11 cellular contexts compared by ENCODE assay signal in genomic region chr10:5895804-5896203, GRCh38. TPM values are rescaled to one million over a fixed set of nuclear protein-coding genes. Genes with fewer than 3 reads are reported as not detected.
DNase-seq lines count a peak whose midpoint lies in the region; ATAC-seq and TF ChIP-seq lines count a peak whose summit lies in the region.
"Had no signal": no experiment of that assay in that cellular context is flagged by ENCODE, and none has a peak within 500 bp of the region (broad histone marks: within the 10 kb centered on the region; RNA-seq: fewer than 3 reads in every experiment).

No MANE protein-coding gene starts in this region.

- H3K27me3 ChIP-seq in right cardiac atrium (ENCODE audit: control insufficient read depth, insufficient read depth) = no peaks in the 10 kb centered on the region
- no peaks in the 10 kb centered on the region for H3K27me3 ChIP-seq in GM23338 (ENCODE audit: insufficient read depth)
- H3K27me3 ChIP-seq in smooth muscle cell (ENCODE audit: low read depth) = no peaks in the 10 kb centered on the region
- H3K27me3 ChIP-seq: uterus had no signal

- WGBS in right cardiac atrium = 86% methylated on average over 9 of the region's 9 CpGs
- 95% methylated on average over 9 of the region's 9 CpGs for WGBS in smooth muscle cell (ENCODE audit: low lambda C conversion rate)

- no peaks in the 10 kb centered on the region for H3K9me2 ChIP-seq in GM23338 (ENCODE audit: insufficient read depth)

- DNase-seq in right cardiac atrium (no peak), Right ventricle myocardium inferior (ENCODE audit: missing footprints) (no peak), RPMI8226 (peak; percentile 87), type B pancreatic cell (ENCODE audit: extremely low spot score, unreplicated experiment) (no peak), T1000 (lab: John Stamatoyannopoulos, UW) (no peak), GM23338 (ENCODE audit: low spot score) (no peak), smooth muscle cell (lab: John Stamatoyannopoulos, UW; ENCODE audit: unreplicated experiment) (no peak)
- DNase-seq: kidney glomerular epithelial cell; NK-92 treated with Interleukin-12 subunit alpha and Interleukin-12 subunit beta, amount 100 ng/mL, for 24 hours; uterus had no signal

- peak overlapping the region; percentile 8 for H3K27ac Mint-ChIP-seq in type B pancreatic cell
- H3K27ac Mint-ChIP-seq in GM23338 = no peak overlapping the region

- no peak overlapping the region for H3K4me2 ChIP-seq in GM23338
- no peak overlapping the region for H3K4me2 ChIP-seq in smooth muscle cell

- no peaks in the 10 kb centered on the region for H3K9me3 ChIP-seq in right cardiac atrium (ENCODE audit: control insufficient read depth, low read length)
- H3K9me3 ChIP-seq in smooth muscle cell (replicated peaks; ENCODE audit: low read depth) = no peaks in the 10 kb centered on the region
- H3K9me3 ChIP-seq: uterus had no signal

- TF ChIP-seq CTCF in type B pancreatic cell (conservative IDR thresholded peaks at IDR 0.05) (no peak), GM23338 (conservative IDR thresholded peaks at IDR 0.05; ENCODE audit: low read depth in 2 of 2) (no peak), smooth muscle cell (IDR thresholded peaks at IDR 0.05; ENCODE audit: borderline replicate concordance, insufficient read depth, poor library complexity, severe bottlenecking) (no peak)

- H4K20me1 ChIP-seq in GM23338 (replicated peaks; ENCODE audit: insufficient read depth) (peaks cover 50% of the 10 kb centered on the region), smooth muscle cell (ENCODE audit: low read depth) (peaks cover 73% of the 10 kb centered on the region)

- H3K36me3 ChIP-seq in GM23338 (ENCODE audit: insufficient read depth) = peaks cover 8% of the 10 kb centered on the region; the same call in 1 of the 2 replicates
- H3K36me3 ChIP-seq in smooth muscle cell (ENCODE audit: low read depth) = no peaks in the 10 kb centered on the region
- H3K36me3 ChIP-seq: uterus had no signal

- H3K79me2 ChIP-seq in GM23338 (replicated peaks; ENCODE audit: insufficient read depth) (peaks cover 91% of the 10 kb centered on the region), smooth muscle cell (ENCODE audit: low read depth) (peaks cover 88% of the 10 kb centered on the region)

- H3K27me3 Mint-ChIP-seq in type B pancreatic cell (no peaks in the 10 kb centered on the region), GM23338 (ENCODE audit: insufficient read depth, low read depth, poor library complexity) (peaks cover 5% of the 10 kb centered on the region)

- H3K4me3 ChIP-seq in right cardiac atrium (ENCODE audit: low read length) = no peak overlapping the region
- no peak overlapping the region for H3K4me3 ChIP-seq in GM23338
- no peak overlapping the region for H3K4me3 ChIP-seq in smooth muscle cell
- H3K4me3 ChIP-seq: uterus had no signal

- H3K4me1 ChIP-seq in right cardiac atrium (ENCODE audit: control insufficient read depth, insufficient read depth, low read length) (peaks cover 10% of the 10 kb centered on the region), GM23338 (ENCODE audit: insufficient read depth) (peaks cover 4% of the 10 kb centered on the region), smooth muscle cell (ENCODE audit: low read depth) (peaks cover 16% of the 10 kb centered on the region)
- H3K4me1 ChIP-seq: uterus had no signal

- peak overlapping the region; percentile 3 for H3K27ac ChIP-seq in right cardiac atrium (ENCODE audit: low read length)
- H3K27ac ChIP-seq in GM23338 (ENCODE audit: low read depth) = no peak overlapping the region
- H3K27ac ChIP-seq in smooth muscle cell (ENCODE audit: low read depth) = no peak overlapping the region
- H3K27ac ChIP-seq: uterus had no signal

- H3K4me3 Mint-ChIP-seq in type B pancreatic cell (no peak overlapping the region), GM23338 (no peak overlapping the region)

- H3K9me3 Mint-ChIP-seq in type B pancreatic cell (peaks cover 5% of the 10 kb centered on the region), GM23338 (no peaks in the 10 kb centered on the region)

- intact Hi-C loops in right cardiac atrium (cut with DNase I) (no loop called here), Right ventricle myocardium inferior (cut with DNase I) (no loop called here)

- H3K4me1 Mint-ChIP-seq in type B pancreatic cell (ENCODE audit: unreplicated experiment) (peaks cover 23% of the 10 kb centered on the region), GM23338 (peaks cover 13% of the 10 kb centered on the region)

- H3F3A ChIP-seq in GM23338 (replicated peaks; ENCODE audit: low read depth) = peaks cover 3% of the 10 kb centered on the region; the same call in 1 of the 2 replicates
- H3F3A ChIP-seq in smooth muscle cell (ENCODE audit: low read depth) = no peaks in the 10 kb centered on the region

- peaks cover 39% of the 10 kb centered on the region for H3K36me3 Mint-ChIP-seq in type B pancreatic cell
- peaks cover 45% of the 10 kb centered on the region for H3K36me3 Mint-ChIP-seq in GM23338 (ENCODE audit: low read depth)

- H2AFZ ChIP-seq in GM23338 (no peak overlapping the region), smooth muscle cell (ENCODE audit: low read depth) (no peak overlapping the region)

- ATAC-seq in right cardiac atrium (no peak), Right ventricle myocardium inferior (no peak), HG02623 (IDR thresholded peaks at IDR 0.05; ENCODE audit: unreplicated experiment) (peak; percentile 73), GM23338 (no peak)

- H3K9ac ChIP-seq in smooth muscle cell (ENCODE audit: low read depth) = no peak overlapping the region

TF ChIP-seq in GM23338, 12 proteins besides CTCF, POLR2A, EP300 and RAD21 (continues in another document):
- TF ChIP-seq JUNB (IDR thresholded peaks at IDR 0.05; ENCODE audit: unreplicated experiment) (no peak), ZNF331 (CRISPR knock-in tag; IDR thresholded peaks at IDR 0.05; ENCODE audit: low read depth) (no peak), EZH2phosphoT487 (IDR thresholded peaks at IDR 0.05; ENCODE audit: unreplicated experiment) (no peak), CREB1 (CRISPR knock-in tag; IDR thresholded peaks at IDR 0.05; ENCODE audit: low read depth) (no peak), STAT1 (IDR thresholded peaks at IDR 0.05; ENCODE audit: unreplicated experiment) (no peak), NANOG (IDR thresholded peaks at IDR 0.05; ENCODE audit: borderline replicate concordance) (no peak), ZNF114 (CRISPR knock-in tag; IDR thresholded peaks at IDR 0.05) (no peak)

RNA-seq across cellular contexts. Expression of gene FBH1, which starts 5.8 kb away (rescaled TPM):
- total RNA-seq in right cardiac atrium (10 to 100 TPM; 75.6 to 82.1 (median 77.4) TPM), Right ventricle myocardium inferior (78.1 TPM), type B pancreatic cell (ENCODE audit: low replicate concordance) (73.0 TPM in 2 replicates), smooth muscle cell (58.2 and 70.0 TPM in 2 replicates)
- polyA plus RNA-seq in right cardiac atrium (49.3 TPM), GM23338 (2016; fragmentation: Nextera tagmentation; extraction: Ambion mirVana) (62.5 and 68.0 TPM in 2 replicates), smooth muscle cell (68.4 and 84.2 TPM in 2 replicates)
- total RNA-seq in GM23338 (2014; rRNA removed; shearing (Covaris generic)) = 84.0 and 90.8 TPM in 2 replicates

RNA-seq across cellular contexts. Expression of gene ANKRD16, which starts 6.1 kb away (rescaled TPM):
- total RNA-seq in right cardiac atrium (1 to 10 TPM; 3.6 to 4.3 (median 4.0) TPM), Right ventricle myocardium inferior (2.5 TPM), type B pancreatic cell (ENCODE audit: low replicate concordance) (6.7 and 15.3 TPM in 2 replicates), smooth muscle cell (2.7 and 4.6 TPM in 2 replicates)
- polyA plus RNA-seq in right cardiac atrium (2.6 TPM), GM23338 (2016; fragmentation: Nextera tagmentation; extraction: Ambion mirVana) (6.4 and 7.5 TPM in 2 replicates), smooth muscle cell (3.7 and 10.3 TPM in 2 replicates)
- total RNA-seq in GM23338 (2014; rRNA removed; shearing (Covaris generic)) = 16.1 and 20.2 TPM in 2 replicates
